ENCODE assay signal across 1 cellular context in the genomic region with DNA sequence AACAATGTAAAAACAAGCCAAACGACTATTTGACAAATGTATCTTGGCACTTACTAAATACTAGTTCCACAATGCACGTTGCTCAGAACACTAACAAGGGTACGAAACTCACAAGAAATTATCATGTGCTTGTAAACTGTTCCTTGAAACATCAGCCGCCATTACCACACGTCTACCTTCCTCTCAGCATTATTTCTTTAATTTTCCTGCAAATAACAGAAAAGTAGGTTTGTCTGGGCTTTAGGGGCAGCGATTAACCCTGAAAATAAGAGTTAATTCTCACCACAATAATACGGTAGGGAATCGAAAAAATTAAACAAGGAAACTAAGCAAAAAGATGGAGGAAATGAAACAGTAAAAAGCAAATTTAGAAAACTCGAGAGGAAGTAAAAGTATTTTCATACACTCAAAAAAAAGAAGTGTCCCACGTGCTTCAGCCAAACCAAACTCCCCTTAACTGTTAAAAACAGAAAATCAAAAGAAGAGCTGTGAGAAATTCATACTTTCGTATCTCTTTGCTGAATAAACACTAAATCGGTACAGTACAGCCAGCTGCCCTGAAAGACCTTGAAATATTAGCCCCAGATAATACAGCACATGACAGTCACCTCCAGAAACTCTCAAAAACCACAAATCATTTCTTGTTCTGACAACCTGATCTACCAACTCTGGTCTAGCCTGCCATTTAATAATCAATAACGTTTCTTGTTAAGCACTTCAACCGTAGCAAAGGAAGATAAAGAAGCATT.
TF ChIP-seq lines count a peak whose summit lies in the region.

No MANE protein-coding gene starts in this region.

TF ChIP-seq in neural cell, 6 proteins besides CTCF, POLR2A, EP300 and RAD21 (continued from another document):
- no peak for TF ChIP-seq REST (IDR thresholded peaks at IDR 0.05; ENCODE audit: borderline replicate concordance)
- TF ChIP-seq SMC3 (conservative IDR thresholded peaks at IDR 0.05; ENCODE audit: poor library complexity), result no peak
- no peak for TF ChIP-seq TAF1 (IDR thresholded peaks at IDR 0.05; ENCODE audit: low read depth)
TF ChIP-seq in neural cell: peak in this region for 0.
